In the genomic region with DNA sequence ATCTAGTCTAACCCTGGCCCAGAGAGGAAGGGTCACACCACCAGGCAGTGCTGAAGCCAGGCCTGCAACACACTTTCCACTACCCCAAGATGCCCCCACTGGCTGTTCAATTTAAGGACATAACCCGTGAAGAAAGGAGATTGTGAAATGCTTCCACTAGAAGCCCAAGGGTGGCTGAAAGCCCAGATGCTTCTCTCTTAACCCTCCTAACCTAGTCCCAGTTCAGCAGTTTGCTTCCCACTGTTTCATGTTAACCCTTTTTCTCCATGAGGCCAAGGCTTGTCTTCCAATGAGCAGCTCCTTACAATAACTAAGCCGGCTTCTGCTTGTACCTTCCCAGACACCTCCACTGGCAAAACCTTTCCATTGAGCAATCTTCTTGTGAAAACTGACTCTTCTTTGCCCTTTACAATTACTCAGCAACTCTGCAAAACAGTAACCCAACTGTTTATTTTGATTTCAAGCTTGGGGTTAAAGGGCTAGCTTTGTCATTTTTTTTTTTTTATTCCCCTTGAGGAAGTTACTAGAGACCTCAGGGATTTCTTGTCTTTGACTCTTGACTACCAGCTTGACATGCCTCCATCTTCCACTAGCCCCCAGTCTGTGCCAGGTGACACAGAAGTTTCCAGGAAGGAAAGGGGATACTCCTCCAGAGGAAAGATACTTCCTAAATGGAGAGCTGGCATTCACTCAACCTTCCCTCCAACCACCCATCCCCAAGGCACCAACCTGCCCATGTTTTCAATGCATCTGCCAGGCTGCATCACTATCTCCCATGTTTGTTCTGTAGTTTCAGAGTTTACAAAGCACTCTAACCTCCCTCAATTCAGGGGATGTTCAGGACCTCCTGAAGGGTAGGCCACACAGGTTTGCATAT, we compare ENCODE assay signal across 10 cellular contexts.
A peak's percentile ranks its signal among the peaks of the same experiment; 100 is the strongest.
DNase-seq lines count a peak whose midpoint lies in the region; ATAC-seq and TF ChIP-seq lines count a peak whose summit lies in the region.
"Had no signal": no experiment of that assay in that cellular context is flagged by ENCODE, and none has a peak within 500 bp of the region (broad histone marks: within the 10 kb centered on the region; RNA-seq: fewer than 3 reads in every experiment).

No MANE protein-coding gene starts in this region.

- no peak for TF ChIP-seq EP300 in sigmoid colon (IDR thresholded peaks at IDR 0.05)

- no peaks in the 10 kb centered on the region for H3K27me3 ChIP-seq in Peyer's patch
- H3K27me3 ChIP-seq in sigmoid colon, result no peaks in the 10 kb centered on the region

- H3K4me3 ChIP-seq in Peyer's patch (no peak overlapping the region), sigmoid colon (no peak overlapping the region)
- H3K4me3 ChIP-seq: GM12878 had no signal

- H3K4me1 ChIP-seq in Peyer's patch (peaks cover 0 to 7% (median 3%) of the 10 kb centered on the region in 4 donors), sigmoid colon (no peaks in the 10 kb centered on the region)

- no peak for ATAC-seq in HG02970 (IDR thresholded peaks at IDR 0.05; ENCODE audit: low FRiP score, unreplicated experiment)
- ATAC-seq: GM12878 had no signal

- H3K27me3 Mint-ChIP-seq in mesothelial cell of epicardium (ENCODE audit: low read depth), result peaks cover 1% of the 10 kb centered on the region

- TF ChIP-seq POLR2A in Peyer's patch (IDR thresholded peaks at IDR 0.05) (no peak), sigmoid colon (IDR thresholded peaks at IDR 0.05) (no peak)

- TF ChIP-seq CTCF in Peyer's patch (IDR thresholded peaks at IDR 0.05) (no peak), sigmoid colon (IDR thresholded peaks at IDR 0.05) (no peak), mesothelial cell of epicardium (IDR thresholded peaks at IDR 0.05; ENCODE audit: unreplicated experiment) (no peak)

- H3K4me3 Mint-ChIP-seq in mesothelial cell of epicardium, result no peak overlapping the region

- H3K9me3 ChIP-seq in Peyer's patch, result no peaks in the 10 kb centered on the region
- H3K9me3 ChIP-seq in sigmoid colon, result no peaks in the 10 kb centered on the region

- H3K9me3 Mint-ChIP-seq in mesothelial cell of epicardium, result no peaks in the 10 kb centered on the region

- H3K27ac ChIP-seq in Peyer's patch (peak overlapping the region in 3 of 4 donors; percentile 44 to 49 (median 47)), sigmoid colon (peak overlapping the region in 2 of 4 donors; percentile 10 to 22)
- H3K27ac ChIP-seq: RWPE1 had no signal

- DNase-seq in ELR (ENCODE audit: low read depth), result peak; percentile 88
- DNase-seq in Peyer's patch, result peak in 1 of 3 donors; percentile 54
- DNase-seq in fibroblast of the conjunctiva (ENCODE audit: low read depth), result peak; percentile 93
- peak; percentile 68 for DNase-seq in sigmoid colon
- no peak for DNase-seq in effector CD8-positive, alpha-beta T cell (lab: John Stamatoyannopoulos, UW)
- no peak for DNase-seq in activated effector memory CD4-positive, alpha-beta T cell treated with Interleukin-2 at 50 U/mL for 16 hours
- no peak for DNase-seq in mesothelial cell of epicardium (ENCODE audit: low spot score in 2 of 2, unreplicated experiment in 2 of 2)

- no peaks in the 10 kb centered on the region for H3K36me3 Mint-ChIP-seq in mesothelial cell of epicardium

- H3K36me3 ChIP-seq in Peyer's patch (no peaks in the 10 kb centered on the region), sigmoid colon (no peaks in the 10 kb centered on the region)

- intact Hi-C loops in sigmoid colon (cut with DNase I), result no loop called here

- no peaks in the 10 kb centered on the region for H3K4me1 Mint-ChIP-seq in mesothelial cell of epicardium

- WGBS in sigmoid colon, 2 donors, result 44 to 57% methylated on average over 2 of the region's 2 CpGs

- H3K27ac Mint-ChIP-seq in mesothelial cell of epicardium, result no peak overlapping the region

Comparison
In these comparisons a context has a peak if more than half of its experiments do, and no peak if none do; other contexts are left out.
1. DNase-seq: peak in ELR (single experiment), fibroblast of the conjunctiva (single experiment) and sigmoid colon (single experiment); none in effector CD8-positive, alpha-beta T cell (single experiment), activated effector memory CD4-positive, alpha-beta T cell treated with Interleukin-2 at 50 U/mL for 16 hours (single experiment) and mesothelial cell of epicardium (0 of 2).